8 cellular contexts compared by ENCODE assay signal in genomic region chr1:26580116-26580515, GRCh38.
"Had no signal": no experiment of that assay in that cellular context is flagged by ENCODE, and none has a peak within 500 bp of the region (broad histone marks: within the 10 kb centered on the region; RNA-seq: fewer than 3 reads in every experiment).

No MANE protein-coding gene starts in this region.

- DNase-seq: activated effector memory CD4-positive, alpha-beta T cell treated with Interleukin-2 at 50 U/mL for 16 hours; adrenal gland; esophagus squamous epithelium; glutamatergic neuron; RPMI8226; SJCRH30; T1000 had no signal

- H3K4me3 Mint-ChIP-seq: activated CD8-positive, alpha-beta memory T cell treated with anti-CD3 and anti-CD28 coated beads, Interleukin-2, amount 10 ng/mL, durations not matched to agents 7 days and 5 days had no signal

- H3K27me3 Mint-ChIP-seq: activated CD8-positive, alpha-beta memory T cell treated with anti-CD3 and anti-CD28 coated beads, Interleukin-2, amount 10 ng/mL, durations not matched to agents 7 days and 5 days had no signal
